ENCODE assay signal across 1 cellular context in genomic region chr20:37550101-37550920, GRCh38.
TF ChIP-seq lines count a peak whose summit lies in the region.
"Not testable (repeated sequence)": the region's sequence is repeated elsewhere in the genome, so short reads cannot be mapped to it uniquely, and the experiment has no call there.

No MANE protein-coding gene starts in this region.

TF ChIP-seq in HepG2, 621 proteins besides CTCF, POLR2A, EP300 and RAD21:
- TF ChIP-seq PITX1 (CRISPR knock-in tag; IDR thresholded peaks at IDR 0.05): 0 out of 2 replicates have a peak, but pooled peaks have one; percentile 35
- peak; percentile 25; the same call in 1 of the 2 replicates for TF ChIP-seq RARA (CRISPR knock-in tag; IDR thresholded peaks at IDR 0.05)
- TF ChIP-seq ZNF652 (CRISPR knock-in tag; IDR thresholded peaks at IDR 0.05; ENCODE audit: borderline replicate concordance, low read depth): peak; percentile 89
- TF ChIP-seq, protein P1, sequence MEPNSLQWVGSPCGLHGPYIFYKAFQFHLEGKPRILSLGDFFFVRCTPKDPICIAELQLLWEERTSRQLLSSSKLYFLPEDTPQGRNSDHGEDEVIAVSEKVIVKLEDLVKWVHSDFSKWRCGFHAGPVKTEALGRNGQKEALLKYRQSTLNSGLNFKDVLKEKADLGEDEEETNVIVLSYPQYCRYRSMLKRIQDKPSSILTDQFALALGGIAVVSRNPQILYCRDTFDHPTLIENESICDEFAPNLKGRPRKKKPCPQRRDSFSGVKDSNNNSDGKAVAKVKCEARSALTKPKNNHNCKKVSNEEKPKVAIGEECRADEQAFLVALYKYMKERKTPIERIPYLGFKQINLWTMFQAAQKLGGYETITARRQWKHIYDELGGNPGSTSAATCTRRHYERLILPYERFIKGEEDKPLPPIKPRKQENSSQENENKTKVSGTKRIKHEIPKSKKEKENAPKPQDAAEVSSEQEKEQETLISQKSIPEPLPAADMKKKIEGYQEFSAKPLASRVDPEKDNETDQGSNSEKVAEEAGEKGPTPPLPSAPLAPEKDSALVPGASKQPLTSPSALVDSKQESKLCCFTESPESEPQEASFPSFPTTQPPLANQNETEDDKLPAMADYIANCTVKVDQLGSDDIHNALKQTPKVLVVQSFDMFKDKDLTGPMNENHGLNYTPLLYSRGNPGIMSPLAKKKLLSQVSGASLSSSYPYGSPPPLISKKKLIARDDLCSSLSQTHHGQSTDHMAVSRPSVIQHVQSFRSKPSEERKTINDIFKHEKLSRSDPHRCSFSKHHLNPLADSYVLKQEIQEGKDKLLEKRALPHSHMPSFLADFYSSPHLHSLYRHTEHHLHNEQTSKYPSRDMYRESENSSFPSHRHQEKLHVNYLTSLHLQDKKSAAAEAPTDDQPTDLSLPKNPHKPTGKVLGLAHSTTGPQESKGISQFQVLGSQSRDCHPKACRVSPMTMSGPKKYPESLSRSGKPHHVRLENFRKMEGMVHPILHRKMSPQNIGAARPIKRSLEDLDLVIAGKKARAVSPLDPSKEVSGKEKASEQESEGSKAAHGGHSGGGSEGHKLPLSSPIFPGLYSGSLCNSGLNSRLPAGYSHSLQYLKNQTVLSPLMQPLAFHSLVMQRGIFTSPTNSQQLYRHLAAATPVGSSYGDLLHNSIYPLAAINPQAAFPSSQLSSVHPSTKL (CRISPR knock-in tag; IDR thresholded peaks at IDR 0.05): peak; percentile 36; the same call in 1 of the 2 replicates
- TF ChIP-seq, protein P2, sequence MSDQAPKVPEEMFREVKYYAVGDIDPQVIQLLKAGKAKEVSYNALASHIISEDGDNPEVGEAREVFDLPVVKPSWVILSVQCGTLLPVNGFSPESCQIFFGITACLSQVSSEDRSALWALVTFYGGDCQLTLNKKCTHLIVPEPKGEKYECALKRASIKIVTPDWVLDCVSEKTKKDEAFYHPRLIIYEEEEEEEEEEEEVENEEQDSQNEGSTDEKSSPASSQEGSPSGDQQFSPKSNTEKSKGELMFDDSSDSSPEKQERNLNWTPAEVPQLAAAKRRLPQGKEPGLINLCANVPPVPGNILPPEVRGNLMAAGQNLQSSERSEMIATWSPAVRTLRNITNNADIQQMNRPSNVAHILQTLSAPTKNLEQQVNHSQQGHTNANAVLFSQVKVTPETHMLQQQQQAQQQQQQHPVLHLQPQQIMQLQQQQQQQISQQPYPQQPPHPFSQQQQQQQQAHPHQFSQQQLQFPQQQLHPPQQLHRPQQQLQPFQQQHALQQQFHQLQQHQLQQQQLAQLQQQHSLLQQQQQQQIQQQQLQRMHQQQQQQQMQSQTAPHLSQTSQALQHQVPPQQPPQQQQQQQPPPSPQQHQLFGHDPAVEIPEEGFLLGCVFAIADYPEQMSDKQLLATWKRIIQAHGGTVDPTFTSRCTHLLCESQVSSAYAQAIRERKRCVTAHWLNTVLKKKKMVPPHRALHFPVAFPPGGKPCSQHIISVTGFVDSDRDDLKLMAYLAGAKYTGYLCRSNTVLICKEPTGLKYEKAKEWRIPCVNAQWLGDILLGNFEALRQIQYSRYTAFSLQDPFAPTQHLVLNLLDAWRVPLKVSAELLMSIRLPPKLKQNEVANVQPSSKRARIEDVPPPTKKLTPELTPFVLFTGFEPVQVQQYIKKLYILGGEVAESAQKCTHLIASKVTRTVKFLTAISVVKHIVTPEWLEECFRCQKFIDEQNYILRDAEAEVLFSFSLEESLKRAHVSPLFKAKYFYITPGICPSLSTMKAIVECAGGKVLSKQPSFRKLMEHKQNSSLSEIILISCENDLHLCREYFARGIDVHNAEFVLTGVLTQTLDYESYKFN (CRISPR knock-in tag; conservative IDR thresholded peaks at IDR 0.05): peak; percentile 55
- 0 out of 2 replicates have a peak, but pooled peaks have one; percentile 21 for TF ChIP-seq ZNF281 (CRISPR knock-in tag; IDR thresholded peaks at IDR 0.05; ENCODE audit: borderline replicate concordance)
- peak; percentile 71 for TF ChIP-seq BCL6 (CRISPR knock-in tag; IDR thresholded peaks at IDR 0.05)
- TF ChIP-seq ZFX (CRISPR knock-in tag; IDR thresholded peaks at IDR 0.05; ENCODE audit: low read depth): peak; percentile 35; the same call in 1 of the 2 replicates
- TF ChIP-seq SOX5 (CRISPR knock-in tag; IDR thresholded peaks at IDR 0.05; ENCODE audit: borderline replicate concordance): peak; percentile 49; the same call in 1 of the 2 replicates
- TF ChIP-seq SOX6 (IDR thresholded peaks at IDR 0.05): not testable (repeated sequence)
- TF ChIP-seq SOX6 (CRISPR knock-in tag; IDR thresholded peaks at IDR 0.05): peak; percentile 74
